Comparison of ENCODE assay signal across 9 cellular contexts in genomic region chr1:230153655-230154296, GRCh38.
DNase-seq lines count a peak whose midpoint lies in the region; ATAC-seq and TF ChIP-seq lines count a peak whose summit lies in the region.
"Had no signal": no experiment of that assay in that cellular context is flagged by ENCODE, and none has a peak within 500 bp of the region (broad histone marks: within the 10 kb centered on the region; RNA-seq: fewer than 3 reads in every experiment).

No MANE protein-coding gene starts in this region.

- no peak overlapping the region for H2BK15ac ChIP-seq in IMR-90 (ENCODE audit: low read depth, low read length)

- TF ChIP-seq POLR2A in IMR-90 (IDR thresholded peaks at IDR 0.05; ENCODE audit: low read depth, low read length): no peak

- BruUV-seq in IMR-90 (replicated peaks; lab: Mats Ljungman, UMichigan): no TSS peak

- H3K27me3 ChIP-seq in IMR-90 (ENCODE audit: control insufficient read depth, insufficient read depth, low read length) (no peaks in the 10 kb centered on the region), left lung (no peaks in the 10 kb centered on the region), stomach smooth muscle (ENCODE audit: control insufficient read depth in 1 of 2, insufficient read depth in 2 of 2, low read length in 2 of 2) (no peaks in the 10 kb centered on the region)
- H3K27me3 ChIP-seq: tibial artery had no signal

- no peak overlapping the region for H3K18ac ChIP-seq in IMR-90 (ENCODE audit: low read depth, low read length)

- no peak; the same call in none of the 2 replicates for ATAC-seq in IMR-90 (ENCODE audit: low read depth)
- ATAC-seq in left lung: peak; percentile 61
- no peak for ATAC-seq in GM19467 (IDR thresholded peaks at IDR 0.05; ENCODE audit: unreplicated experiment)

- H3K9me3 Mint-ChIP-seq in brain: peaks cover 0 to 7% (median 5%) of the 10 kb centered on the region in 5 experiments

- no peak overlapping the region for H3K4me3 ChIP-seq in IMR-90 (ENCODE audit: insufficient read depth, low read depth, low read length)
- H3K4me3 ChIP-seq in left lung: no peak overlapping the region
- H3K4me3 ChIP-seq in stomach smooth muscle (ENCODE audit: low read length in 2 of 2): no peak overlapping the region
- H3K4me3 ChIP-seq: tibial artery had no signal

- dilution Hi-C loops in IMR-90 (cut with HindIII; ENCODE audit: low sequenced_read_pairs, unreplicated experiment): no loop called here

- no peak overlapping the region for H4K5ac ChIP-seq in IMR-90 (ENCODE audit: low read depth, low read length)

- peak overlapping the region; percentile 81 to 94 (median 92) for H3K27ac Mint-ChIP-seq in brain

- H3K27ac ChIP-seq in IMR-90 (ENCODE audit: insufficient read depth, low read length) (no peak overlapping the region), left lung (peak overlapping the region; percentile 47 to 85), stomach smooth muscle (ENCODE audit: low read length) (peak overlapping the region; percentile 18)
- H3K27ac ChIP-seq: tibial artery had no signal

- H3K9ac ChIP-seq in IMR-90 (ENCODE audit: low read depth, low read length) (no peak overlapping the region), stomach smooth muscle (ENCODE audit: low read length in 2 of 2) (no peak overlapping the region)

- POLR2A ChIA-PET in IMR-90 (lab: Charles Lee; ENCODE audit: unreplicated experiment): no interaction called here

- H3K4me2 ChIP-seq in IMR-90 (ENCODE audit: low read depth, low read length): no peak overlapping the region; the same call in 1 of the 2 replicates

- H3K9me1 ChIP-seq in IMR-90 (ENCODE audit: insufficient read depth, low read length): peaks cover 20% of the 10 kb centered on the region

- CTCF ChIA-PET in IMR-90 (lab: Yijun Ruan, JAX): no interaction called here

- no peak overlapping the region for H2BK20ac ChIP-seq in IMR-90 (ENCODE audit: low read depth, low read length)

- peak overlapping the region; percentile 34 to 62 (median 54) for H3K4me3 Mint-ChIP-seq in brain

- no peak overlapping the region for H3K56ac ChIP-seq in IMR-90 (ENCODE audit: extremely low read depth, insufficient read depth, low read length)

- H3K36me3 ChIP-seq in IMR-90 (ENCODE audit: control insufficient read depth, insufficient read depth, low read length) (no peaks in the 10 kb centered on the region), left lung (no peaks in the 10 kb centered on the region), stomach smooth muscle (ENCODE audit: control insufficient read depth in 2 of 2, insufficient read depth in 2 of 2, low read length in 2 of 2) (no peaks in the 10 kb centered on the region)
- H3K36me3 ChIP-seq: tibial artery had no signal

- H4K20me1 ChIP-seq in IMR-90 (ENCODE audit: insufficient read depth, low read length): peaks cover 63% of the 10 kb centered on the region

- H4K91ac ChIP-seq in IMR-90 (ENCODE audit: insufficient read depth, low read depth, low read length): no peak overlapping the region

- H3K9me3 ChIP-seq in IMR-90 (ENCODE audit: control insufficient read depth, insufficient read depth, low read length) (no peaks in the 10 kb centered on the region), left lung (no peaks in the 10 kb centered on the region), stomach smooth muscle (ENCODE audit: control insufficient read depth in 2 of 2, low read length in 2 of 2) (no peaks in the 10 kb centered on the region)
- H3K9me3 ChIP-seq: tibial artery had no signal

- H3K36me3 Mint-ChIP-seq in brain: peaks cover 5% of the 10 kb centered on the region

- in situ Hi-C loops in IMR-90 (cut with MboI; ENCODE audit: low sequenced_read_pairs): no loop called here

- H4K8ac ChIP-seq in IMR-90 (ENCODE audit: low read depth in 2 of 2, low read length in 2 of 2): no peak overlapping the region

- H3K4me1 Mint-ChIP-seq in brain: peaks cover 94% of the 10 kb centered on the region

- peaks cover 46 to 89% of the 10 kb centered on the region in 2 experiments for H3K79me1 ChIP-seq in IMR-90 (ENCODE audit: low read depth in 1 of 2, low read length in 2 of 2)

- no peaks in the 10 kb centered on the region for H3K27me3 Mint-ChIP-seq in brain

- peaks cover 13% of the 10 kb centered on the region for H3K4me1 ChIP-seq in IMR-90 (ENCODE audit: control insufficient read depth, insufficient read depth, low read length)
- peaks cover 21 to 67% of the 10 kb centered on the region in 2 donors for H3K4me1 ChIP-seq in left lung
- peaks cover 38% of the 10 kb centered on the region for H3K4me1 ChIP-seq in stomach smooth muscle (ENCODE audit: control insufficient read depth, insufficient read depth, low read length)

- no peak overlapping the region for H2AK5ac ChIP-seq in IMR-90 (ENCODE audit: low read depth, low read length)

- peak overlapping the region; percentile 30 for H2AK9ac ChIP-seq in IMR-90 (replicated peaks; ENCODE audit: low read depth, low read length, poor library complexity)

- 0 out of 2 replicates have a peak overlapping the region, but pooled peaks have one; percentile 7 for H3K4ac ChIP-seq in IMR-90 (ENCODE audit: low read depth, low read length)

- no peak overlapping the region for H2BK120ac ChIP-seq in IMR-90 (ENCODE audit: low read depth, low read length)

- intact Hi-C loops in IMR-90 (cut with micrococcal nuclease) (no loop called here), left lung (cut with DNase I) (no loop called here)

- no peak for TF ChIP-seq RAD21 in IMR-90 (IDR thresholded peaks at IDR 0.05; ENCODE audit: low read length)

- H3K23ac ChIP-seq in IMR-90 (ENCODE audit: low read depth, low read length): 0 out of 2 replicates have a peak overlapping the region, but pooled peaks have one; percentile 32

- WGBS in IMR-90 (ENCODE audit: extremely low coverage in 2 of 2, insufficient read length in 1 of 2), 2 experiments: no CpG with 5 or more reads among the region's 10 CpGs

- no peak overlapping the region for H3K14ac ChIP-seq in IMR-90 (replicated peaks; ENCODE audit: low read depth, low read length)

- TF ChIP-seq CTCF in IMR-90 (conservative IDR thresholded peaks at IDR 0.05; ENCODE audit: low read depth, low read length) (no peak), brain (conservative IDR thresholded peaks at IDR 0.05) (no peak), left lung (IDR thresholded peaks at IDR 0.05) (no peak)

- H2AFZ ChIP-seq in IMR-90 (replicated peaks; ENCODE audit: low read length, poor library complexity): no peak overlapping the region

- DNase-seq in IMR-90 (peak; percentile 61), left lung (no peak), AG08396 (ENCODE audit: low spot score) (no peak), dedifferentiated amniotic fluid mesenchymal stem cell (ENCODE audit: extremely low spot score) (no peak), UCSD-AML1 (lab: John Stamatoyannopoulos, UW; ENCODE audit: unreplicated experiment) (no peak)

- H2BK5ac ChIP-seq in IMR-90 (ENCODE audit: low read depth, low read length, poor library complexity, severe bottlenecking): no peak overlapping the region

TF ChIP-seq in IMR-90, 13 proteins besides CTCF, POLR2A, EP300 and RAD21:
- TF ChIP-seq RCOR1 (IDR thresholded peaks at IDR 0.05; ENCODE audit: insufficient replicate concordance, low read length) (no peak), CEBPB (IDR thresholded peaks at IDR 0.05; ENCODE audit: low read depth, low read length) (peak; percentile 90)
